In the genomic region with DNA sequence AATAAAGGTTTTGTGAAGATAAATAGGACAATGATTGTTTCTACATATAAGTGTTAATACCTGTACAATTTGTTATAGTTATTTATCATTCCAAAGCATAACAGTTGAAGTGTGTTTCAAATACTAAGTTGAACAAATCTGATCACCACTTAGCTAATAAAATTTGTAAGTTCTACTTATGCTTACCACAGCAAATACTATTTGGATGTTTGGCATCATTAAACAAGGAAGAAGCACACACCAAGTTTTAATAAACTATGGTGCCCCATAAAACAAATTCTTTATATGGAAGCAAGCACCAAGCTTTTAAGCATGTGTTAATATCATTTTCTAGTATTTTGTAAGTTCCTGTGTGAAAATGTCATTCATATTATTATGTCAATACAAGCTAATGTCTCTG, we compare ENCODE assay signal across 1 cellular context.
TF ChIP-seq lines count a peak whose summit lies in the region.

No MANE protein-coding gene starts in this region.

TF ChIP-seq in HepG2, 621 proteins besides CTCF, POLR2A, EP300 and RAD21:
- TF ChIP-seq MAFK (conservative IDR thresholded peaks at IDR 0.05 in 1 of 2, IDR thresholded peaks at IDR 0.05 in 1 of 2; ENCODE audit: low read length in 2 of 2) (peak in 1 of 2 experiments; percentile 62; a peak in 2 of 4 replicates), MAFF (IDR thresholded peaks at IDR 0.05; ENCODE audit: low read depth, low read length) (peak; percentile 30; the same call in 1 of the 2 replicates), ZNF343 (CRISPR knock-in tag; IDR thresholded peaks at IDR 0.05) (no peak), KLF12 (CRISPR knock-in tag; IDR thresholded peaks at IDR 0.05; ENCODE audit: borderline replicate concordance) (no peak)
